ENCODE assay signal across 8 cellular contexts in genomic region chr1:107139833-107140702, GRCh38. TPM values are rescaled to one million over a fixed set of nuclear protein-coding genes. Genes with fewer than 3 reads are reported as not detected.
DNase-seq lines count a peak whose midpoint lies in the region; ATAC-seq and TF ChIP-seq lines count a peak whose summit lies in the region.

No MANE protein-coding gene starts in this region.

- intact Hi-C loops in PC-9 (cut with micrococcal nuclease; ENCODE audit: unreplicated experiment), result loop anchor here (10.0 kb wide), 1 partner anchor 1115 kb away; no protein-coding TSS in a partner anchor

- no peaks in the 10 kb centered on the region for H3K9me3 Mint-ChIP-seq in nephron

- H3K36me3 ChIP-seq in PC-9 (ENCODE audit: low read depth), result no peaks in the 10 kb centered on the region

- POLR2A ChIA-PET in PC-9 (lab: Charles Lee; ENCODE audit: unreplicated experiment), result no interaction called here

- BruUV-seq in PC-9 (replicated peaks; lab: Mats Ljungman, UMichigan), result no TSS peak

- no peaks in the 10 kb centered on the region; the same call in 1 of the 2 replicates for H3K9me2 ChIP-seq in PC-9 (ENCODE audit: insufficient read depth)

- peak; percentile 52 to 59 for ATAC-seq in activated CD4-positive, CD25-positive, alpha-beta regulatory T cell treated with anti-CD3 and anti-CD28 coated beads, Interleukin-2, amount 50 U/mL, for 24 hours
- ATAC-seq in HG03354 (IDR thresholded peaks at IDR 0.05; ENCODE audit: poor library complexity, severe bottlenecking, unreplicated experiment), result peak; percentile 55
- ATAC-seq in GM19452 (IDR thresholded peaks at IDR 0.05; ENCODE audit: unreplicated experiment), result no peak

- H4K20me1 ChIP-seq in PC-9 (ENCODE audit: insufficient read depth), result no peaks in the 10 kb centered on the region

- no peaks in the 10 kb centered on the region for H3F3A ChIP-seq in PC-9 (ENCODE audit: insufficient read depth, low read depth)

- CTCF ChIA-PET in PC-9 (lab: Charles Lee), result no interaction called here

- H3K27me3 ChIP-seq in PC-9 (ENCODE audit: insufficient read depth, low read depth), result peaks cover 3% of the 10 kb centered on the region; the same call in 1 of the 2 replicates

- peak overlapping the region; percentile 39 to 79 (median 43) for H3K27ac Mint-ChIP-seq in nephron

- peak overlapping the region; percentile 96 to 99 (median 99) for H3K4me3 Mint-ChIP-seq in nephron

- H3K36me3 Mint-ChIP-seq in nephron (ENCODE audit: low read depth), result no peaks in the 10 kb centered on the region

- TF ChIP-seq CTCF in fibroblast of pulmonary artery (IDR thresholded peaks at IDR 0.05; ENCODE audit: low read length, missing control alignments) (no peak), nephron (IDR thresholded peaks at IDR 0.05; ENCODE audit: unreplicated experiment in 3 of 3) (no peak), PC-9 (conservative IDR thresholded peaks at IDR 0.05) (no peak)

- peaks cover 18% of the 10 kb centered on the region for H3K4me1 Mint-ChIP-seq in nephron

- H3K79me2 ChIP-seq in PC-9 (ENCODE audit: low read depth), result no peaks in the 10 kb centered on the region

- no peak overlapping the region for H3K4me2 ChIP-seq in PC-9

- peaks cover 37% of the 10 kb centered on the region for H3K27me3 Mint-ChIP-seq in nephron (ENCODE audit: low read depth)

- H2AFZ ChIP-seq in PC-9, result no peak overlapping the region

- no peaks in the 10 kb centered on the region for H3K4me1 ChIP-seq in PC-9 (replicated peaks; ENCODE audit: insufficient read depth)

- no peaks in the 10 kb centered on the region for H3K9me3 ChIP-seq in PC-9 (ENCODE audit: insufficient read depth, low read depth)

- no peak for DNase-seq in activated CD4-positive, CD25-positive, alpha-beta regulatory T cell (lab: John Stamatoyannopoulos, UW)
- DNase-seq in activated CD8-positive, alpha-beta memory T cell treated with anti-CD3 and anti-CD28 coated beads for 24 hours, result peak; percentile 58
- peak; percentile 35 for DNase-seq in fibroblast of pulmonary artery (ENCODE audit: low read depth)
- no peak for DNase-seq in PC-9

- no peak overlapping the region for H3K27ac ChIP-seq in PC-9

- peak overlapping the region; percentile 46 for H3K4me3 ChIP-seq in fibroblast of pulmonary artery (replicated peaks; ENCODE audit: low read depth, low read length)
- no peak overlapping the region for H3K4me3 ChIP-seq in PC-9

RNA-seq across cellular contexts. Expression of gene NTNG1, which starts 0.8 kb away (rescaled TPM):
- not detected in 2 replicates for total RNA-seq in PC-9 (2021)

Comparison
In these comparisons a context has a peak if more than half of its experiments do, and no peak if none do; other contexts are left out.
1. DNase-seq: peak in activated CD8-positive, alpha-beta memory T cell treated with anti-CD3 and anti-CD28 coated beads for 24 hours (single experiment) and fibroblast of pulmonary artery (single experiment); none in activated CD4-positive, CD25-positive, alpha-beta regulatory T cell (0 of 4) and PC-9 (0 of 2).